9 cellular contexts compared by ENCODE assay signal in genomic region chr10:92849576-92850090, GRCh38. TPM values are rescaled to one million over a fixed set of nuclear protein-coding genes. Genes with fewer than 3 reads are reported as not detected.
DNase-seq lines count a peak whose midpoint lies in the region; ATAC-seq and TF ChIP-seq lines count a peak whose summit lies in the region.
"Had no signal": no experiment of that assay in that cellular context is flagged by ENCODE, and none has a peak within 500 bp of the region (broad histone marks: within the 10 kb centered on the region; RNA-seq: fewer than 3 reads in every experiment).

No MANE protein-coding gene starts in this region.

- no peaks in the 10 kb centered on the region for H3K36me3 ChIP-seq in Caco-2 (ENCODE audit: control insufficient read depth, insufficient read depth, low read length)
- no peaks in the 10 kb centered on the region for H3K36me3 ChIP-seq in KOPT-K1 (ENCODE audit: insufficient read depth, low read length)

- H3K36me3 Mint-ChIP-seq in Caco-2 (ENCODE audit: insufficient read depth, unreplicated experiment) (no peaks in the 10 kb centered on the region), MCF 10A (ENCODE audit: insufficient read depth, unreplicated experiment) (peaks cover 5% of the 10 kb centered on the region), nephron progenitor cell (ENCODE audit: low read depth) (peaks cover 6% of the 10 kb centered on the region)

- BruUV-seq in Caco-2 (replicated peaks; lab: Mats Ljungman, UMichigan) (TSS peak; percentile 46), MCF 10A (replicated peaks; lab: Mats Ljungman, UMichigan) (TSS peak; percentile 47)

- no peak for ATAC-seq in HG02870 (IDR thresholded peaks at IDR 0.05; ENCODE audit: unreplicated experiment)
- ATAC-seq in HG02759 (IDR thresholded peaks at IDR 0.05; ENCODE audit: unreplicated experiment): no peak
- no peak for ATAC-seq in GM19452 (IDR thresholded peaks at IDR 0.05; ENCODE audit: unreplicated experiment)

- CTCF ChIA-PET in Caco-2 (lab: Charles Lee) (interaction anchor here (1.3 kb wide), 1 partner anchor 13 kb away, joined by 5 read pairs; no protein-coding TSS in a partner anchor), MCF 10A (lab: Yijun Ruan, JAX) (interaction anchor here (1.0 to 1.3 kb wide), 3 partner anchors 12 to 35 kb away, joined by 3 to 6 read pairs (median 5); no protein-coding TSS in a partner anchor)

- H3K27me3 Mint-ChIP-seq in Caco-2 (ENCODE audit: insufficient read depth, unreplicated experiment) (no peaks in the 10 kb centered on the region), MCF 10A (ENCODE audit: insufficient read depth, unreplicated experiment) (no peaks in the 10 kb centered on the region), nephron progenitor cell (ENCODE audit: low read depth, poor library complexity) (peaks cover 27% of the 10 kb centered on the region)

- peak overlapping the region; percentile 78 for H3K4me3 ChIP-seq in Caco-2 (ENCODE audit: low read depth, low read length)

- H3K9me3 Mint-ChIP-seq in Caco-2 (ENCODE audit: unreplicated experiment) (no peaks in the 10 kb centered on the region), MCF 10A (ENCODE audit: unreplicated experiment) (no peaks in the 10 kb centered on the region), nephron progenitor cell (peaks cover 16% of the 10 kb centered on the region)

- TF ChIP-seq CTCF in Caco-2 (IDR thresholded peaks at IDR 0.05; ENCODE audit: insufficient read depth in 1 of 2, low read depth in 1 of 2, low read length in 1 of 2, severe bottlenecking in 1 of 2, unreplicated experiment in 1 of 2): no peak
- TF ChIP-seq CTCF in MCF 10A (IDR thresholded peaks at IDR 0.05; ENCODE audit: unreplicated experiment): no peak
- no peak for TF ChIP-seq CTCF in nephron progenitor cell (IDR thresholded peaks at IDR 0.05)

- intact Hi-C loops in Caco-2 (cut with micrococcal nuclease; ENCODE audit: unreplicated experiment) (loop anchor here (10.0 kb wide), 1 partner anchor 255 kb away; the partner anchor contains the start of gene KIF11), MCF 10A (cut with micrococcal nuclease) (loop anchor here (10.0 kb wide), 1 partner anchor 255 kb away; the partner anchor contains the start of gene KIF11), posterior vena cava (cut with DNase I) (no loop called here)

- H3K9me3 ChIP-seq in Caco-2 (no peaks in the 10 kb centered on the region), KOPT-K1 (ENCODE audit: insufficient read depth, low read length, poor library complexity, severe bottlenecking) (peaks cover 5% of the 10 kb centered on the region)

- POLR2A ChIA-PET in Caco-2 (lab: Charles Lee) (no interaction called here), MCF 10A (lab: Yijun Ruan, JAX) (interaction anchor here (0.7 to 1.4 kb wide), 3 partner anchors 12 to 193 kb away, joined by 3 to 4 read pairs (median 4); no protein-coding TSS in a partner anchor)

- H3K4me1 ChIP-seq in Caco-2: peaks cover 4% of the 10 kb centered on the region; the same call in 1 of the 2 replicates

- DNase-seq in Caco-2 (no peak), MCF 10A (ENCODE audit: unreplicated experiment) (no peak), nephron progenitor cell (no peak), posterior vena cava (ENCODE audit: low spot score) (no peak)
- DNase-seq: NCI-H510A treated with DMSO at 0.1 percent for 48 hours had no signal

- no peaks in the 10 kb centered on the region for H3K27me3 ChIP-seq in Caco-2 (replicated peaks; ENCODE audit: control insufficient read depth, insufficient read depth, low read length)

- H3K27ac ChIP-seq in KOPT-K1 (ENCODE audit: low read depth, low read length, poor library complexity, severe bottlenecking): peak overlapping the region; percentile 85

- H3K27ac Mint-ChIP-seq in Caco-2 (ENCODE audit: unreplicated experiment) (no peak overlapping the region), MCF 10A (ENCODE audit: low read depth, unreplicated experiment) (no peak overlapping the region), nephron progenitor cell (no peak overlapping the region)

- H3K4me3 Mint-ChIP-seq in Caco-2 (ENCODE audit: unreplicated experiment) (peak overlapping the region; percentile 75), MCF 10A (ENCODE audit: unreplicated experiment) (peak overlapping the region; percentile 80), nephron progenitor cell (peak overlapping the region; percentile 89)

- H3K4me1 Mint-ChIP-seq in Caco-2 (ENCODE audit: low read depth, unreplicated experiment) (peaks cover 8% of the 10 kb centered on the region), MCF 10A (ENCODE audit: insufficient read depth, unreplicated experiment) (peaks cover 12% of the 10 kb centered on the region), nephron progenitor cell (peaks cover 24% of the 10 kb centered on the region)

RNA-seq across cellular contexts. Expression of gene EXOC6, which starts 1.3 kb away (rescaled TPM):
- total RNA-seq in Caco-2 (2022) (12.5 and 13.4 TPM in 2 replicates), MCF 10A (2022) (5.9 and 6.6 TPM in 2 replicates), posterior vena cava (10 to 100 TPM; 13.1 to 17.6 TPM)

Comparison
In these comparisons a context has a peak if more than half of its experiments do, and no peak if none do; other contexts are left out.
1. intact Hi-C loops: an anchor here in Caco-2 (10.0 kb wide) and MCF 10A (10.0 kb wide); none called in posterior vena cava.